In the genomic region with DNA sequence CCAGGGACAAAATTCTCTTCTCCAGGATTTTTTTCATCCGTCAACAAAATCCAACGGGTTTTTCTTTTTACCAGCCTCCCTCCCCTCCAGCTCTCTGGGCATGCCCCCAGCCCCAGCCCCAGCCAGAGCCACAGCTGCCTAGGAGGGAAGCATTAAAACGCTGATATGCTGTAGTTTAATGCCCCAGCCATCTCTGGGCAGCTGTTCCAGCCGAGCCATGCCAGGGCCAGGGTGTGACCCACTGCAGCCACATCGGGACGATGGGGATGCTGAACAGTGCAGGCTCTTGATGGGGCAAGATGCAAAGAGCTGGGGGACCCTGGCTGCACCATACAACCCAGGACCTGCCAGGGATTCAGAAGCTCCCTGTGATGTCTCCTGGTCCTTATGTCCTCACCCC, we compare ENCODE assay signal across 20 cellular contexts. TPM values are rescaled to one million over a fixed set of nuclear protein-coding genes. Genes with fewer than 3 reads are reported as not detected.
DNase-seq lines count a peak whose midpoint lies in the region; ATAC-seq, FAIRE-seq and TF ChIP-seq lines count a peak whose summit lies in the region.
"Had no signal": no experiment of that assay in that cellular context is flagged by ENCODE, and none has a peak within 500 bp of the region (broad histone marks: within the 10 kb centered on the region; RNA-seq: fewer than 3 reads in every experiment).

No MANE protein-coding gene starts in this region.

- H3K9ac ChIP-seq in astrocyte (ENCODE audit: low read length) (no peak overlapping the region), Karpas-422 (ENCODE audit: low read length) (no peak overlapping the region)
- H3K9ac ChIP-seq: parathyroid adenoma had no signal

- H3K36me3 Mint-ChIP-seq in astrocyte (ENCODE audit: low read depth, unreplicated experiment) = peaks cover 3% of the 10 kb centered on the region
- H3K36me3 Mint-ChIP-seq: activated naive CD4-positive, alpha-beta T cell treated with anti-CD3 and anti-CD28 coated beads, Interleukin-2, amount 50 U/mL, for 24 hours had no signal

- ATAC-seq in left ventricle myocardium superior (peak; percentile 23), psoas muscle (peak in 1 of 4 donors; percentile 27), omental fat pad (ENCODE audit: low FRiP score) (no peak)
- ATAC-seq: activated CD4-positive, CD25-positive, alpha-beta regulatory T cell treated with anti-CD3 and anti-CD28 coated beads, Interleukin-2, amount 50 U/mL, for 24 hours; HepG2 had no signal

- intact Hi-C loops in left ventricle myocardium superior (cut with micrococcal nuclease) = no loop called here
- intact Hi-C loops in psoas muscle (cut with DNase I) = no loop called here

- no peak overlapping the region for H3K27ac ChIP-seq in astrocyte (ENCODE audit: low read depth, low read length)
- peak overlapping the region; percentile 58 for H3K27ac ChIP-seq in psoas muscle
- no peak overlapping the region for H3K27ac ChIP-seq in Karpas-422 (ENCODE audit: low read length)
- H3K27ac ChIP-seq: parathyroid adenoma had no signal

- H4K20me1 ChIP-seq in astrocyte (ENCODE audit: insufficient read depth, low read length) (peaks cover 70% of the 10 kb centered on the region), Karpas-422 (ENCODE audit: insufficient read depth, low read depth, low read length) (no peaks in the 10 kb centered on the region)

- no peak for DNase-seq in AG09309 (ENCODE audit: low read depth)
- no peak for DNase-seq in astrocyte (ENCODE audit: low read depth)
- DNase-seq in left ventricle myocardium superior = no peak
- no peak for DNase-seq in psoas muscle
- no peak for DNase-seq in SW480 (ENCODE audit: low spot score)
- DNase-seq in omental fat pad (ENCODE audit: low spot score) = no peak
- DNase-seq in D721Med (ENCODE audit: insufficient read length, low spot score) = no peak
- no peak for DNase-seq in Karpas-422
- DNase-seq: NCI-H2107, NCI-H748 treated with DMSO at 0.1 percent for 48 hours, Peyer's patch, T-helper 1 cell had no signal

- H3K4me3 ChIP-seq in AG09309 (ENCODE audit: control insufficient read depth, low read depth, low read length) (peak overlapping the region; percentile 9; the same call in 1 of the 2 replicates), astrocyte (ENCODE audit: insufficient read depth, low read depth, low read length) (no peak overlapping the region), psoas muscle (no peak overlapping the region), Karpas-422 (ENCODE audit: low read length) (no peak overlapping the region)
- H3K4me3 ChIP-seq: Peyer's patch had no signal

- no peak overlapping the region for H2AFZ ChIP-seq in astrocyte (ENCODE audit: low read depth, low read length)
- no peak overlapping the region for H2AFZ ChIP-seq in Karpas-422 (ENCODE audit: low read length)
- H2AFZ ChIP-seq: parathyroid adenoma had no signal

- no peaks in the 10 kb centered on the region for H3K9me2 ChIP-seq in Karpas-422 (replicated peaks; ENCODE audit: insufficient read depth, low read length)

- no peak for TF ChIP-seq CTCF in AG09309 (IDR thresholded peaks at IDR 0.05; ENCODE audit: control insufficient read depth, insufficient read depth, low read depth, low read length, missing control alignments)
- TF ChIP-seq CTCF in astrocyte (IDR thresholded peaks at IDR 0.05; ENCODE audit: insufficient read depth, low read depth, low read length) = no peak
- TF ChIP-seq CTCF in psoas muscle (IDR thresholded peaks at IDR 0.05) = no peak
- no peak for TF ChIP-seq CTCF in omental fat pad (IDR thresholded peaks at IDR 0.05)
- no peak for TF ChIP-seq CTCF in D721Med (IDR thresholded peaks at IDR 0.05; ENCODE audit: insufficient read depth, missing control alignments)

- no peaks in the 10 kb centered on the region for H3K36me3 ChIP-seq in astrocyte (ENCODE audit: insufficient read depth, low read length)
- no peaks in the 10 kb centered on the region for H3K36me3 ChIP-seq in psoas muscle (ENCODE audit: insufficient read depth in 1 of 2, low read depth in 1 of 2)
- H3K36me3 ChIP-seq in Karpas-422 (ENCODE audit: insufficient read depth, low read length) = no peaks in the 10 kb centered on the region
- H3K36me3 ChIP-seq: gastrocnemius medialis, Peyer's patch had no signal

- H3K27me3 ChIP-seq in astrocyte (ENCODE audit: insufficient read depth, low read length) (no peaks in the 10 kb centered on the region), psoas muscle (ENCODE audit: insufficient read depth in 3 of 3, low read length in 2 of 3) (peaks cover 0 to 6% (median 0%) of the 10 kb centered on the region in 3 donors), Karpas-422 (ENCODE audit: low read length) (no peaks in the 10 kb centered on the region)
- H3K27me3 ChIP-seq: Peyer's patch had no signal

- H3K4me1 Mint-ChIP-seq in astrocyte (ENCODE audit: low read depth, unreplicated experiment) = peaks cover 14% of the 10 kb centered on the region
- H3K4me1 Mint-ChIP-seq: activated naive CD4-positive, alpha-beta T cell treated with anti-CD3 and anti-CD28 coated beads, Interleukin-2, amount 50 U/mL, for 24 hours had no signal

- peak overlapping the region; percentile 75 for H3K4me2 ChIP-seq in astrocyte (ENCODE audit: low read length)
- no peak overlapping the region for H3K4me2 ChIP-seq in Karpas-422 (ENCODE audit: low read depth, low read length, poor library complexity, severe bottlenecking)

- H3K9me3 ChIP-seq in astrocyte (ENCODE audit: insufficient read depth, low read depth, low read length) (no peaks in the 10 kb centered on the region), psoas muscle (no peaks in the 10 kb centered on the region), Karpas-422 (ENCODE audit: low read length) (no peaks in the 10 kb centered on the region)
- H3K9me3 ChIP-seq: gastrocnemius medialis, Peyer's patch had no signal

- H3K4me1 ChIP-seq in astrocyte (ENCODE audit: insufficient read depth, low read length) = peaks cover 12% of the 10 kb centered on the region
- peaks cover 13% of the 10 kb centered on the region for H3K4me1 ChIP-seq in psoas muscle
- no peaks in the 10 kb centered on the region for H3K4me1 ChIP-seq in Karpas-422 (ENCODE audit: low read length)
- H3K4me1 ChIP-seq: parathyroid adenoma had no signal

- 27 to 42% (median 33%) methylated on average over 6 of the region's 6 CpGs for WGBS in psoas muscle, 3 donors

- FAIRE-seq in astrocyte (lab: Jason Lieb, UNC) (no peak), D721Med (lab: Jason Lieb, UNC) (no peak)
- FAIRE-seq: bronchial epithelial cell, GM18507, HepG2 had no signal

- H3K79me2 ChIP-seq in astrocyte (ENCODE audit: insufficient read depth, low read length) = peaks cover 94% of the 10 kb centered on the region
- H3K79me2 ChIP-seq in Karpas-422 (ENCODE audit: low read length) = no peaks in the 10 kb centered on the region

- no peaks in the 10 kb centered on the region for H3K9me3 Mint-ChIP-seq in astrocyte (ENCODE audit: unreplicated experiment)
- H3K9me3 Mint-ChIP-seq: activated naive CD4-positive, alpha-beta T cell treated with anti-CD3 and anti-CD28 coated beads, Interleukin-2, amount 50 U/mL, for 24 hours; mesothelial cell of epicardium had no signal

- no peak overlapping the region for H3K4me3 Mint-ChIP-seq in astrocyte (ENCODE audit: unreplicated experiment)
- H3K4me3 Mint-ChIP-seq: activated naive CD4-positive, alpha-beta T cell treated with anti-CD3 and anti-CD28 coated beads, Interleukin-2, amount 50 U/mL, for 24 hours; mesothelial cell of epicardium had no signal

- H3K27me3 Mint-ChIP-seq in astrocyte (ENCODE audit: low read depth, unreplicated experiment) = no peaks in the 10 kb centered on the region
- H3K27me3 Mint-ChIP-seq: activated naive CD4-positive, alpha-beta T cell treated with anti-CD3 and anti-CD28 coated beads, Interleukin-2, amount 50 U/mL, for 24 hours had no signal

- no peak overlapping the region for H3K27ac Mint-ChIP-seq in astrocyte (ENCODE audit: unreplicated experiment)
- H3K27ac Mint-ChIP-seq: activated naive CD4-positive, alpha-beta T cell treated with anti-CD3 and anti-CD28 coated beads, Interleukin-2, amount 50 U/mL, for 24 hours had no signal

RNA-seq across cellular contexts. Expression of a gene that starts 32.1 kb away (rescaled TPM):
- total RNA-seq in astrocyte = 6.1 and 7.9 TPM in 2 replicates
- 2.6 TPM for total RNA-seq in left ventricle myocardium superior
- 1 to 10 TPM; 1.1 to 2.4 (median 2.3) TPM for total RNA-seq in psoas muscle
- polyA plus RNA-seq in psoas muscle = 1 to 10 TPM in 1 of 3 donors, under 1 TPM in 2; 0.53 to 6.7 (median 0.65) TPM
- 10 to 100 TPM in 3 of 4 donors, 1 to 10 TPM in 1; 6.3 to 10.6 (median 10.4) TPM for total RNA-seq in omental fat pad
- total RNA-seq in Karpas-422 (2014; rRNA removed; shearing (Covaris generic); ENCODE audit: low replicate concordance) = not detected in 2 replicates
- total RNA-seq: HepG2 had no signal
- polyA plus RNA-seq: HepG2 had no signal
